ENCODE assay signal across 18 cellular contexts in the genomic region with DNA sequence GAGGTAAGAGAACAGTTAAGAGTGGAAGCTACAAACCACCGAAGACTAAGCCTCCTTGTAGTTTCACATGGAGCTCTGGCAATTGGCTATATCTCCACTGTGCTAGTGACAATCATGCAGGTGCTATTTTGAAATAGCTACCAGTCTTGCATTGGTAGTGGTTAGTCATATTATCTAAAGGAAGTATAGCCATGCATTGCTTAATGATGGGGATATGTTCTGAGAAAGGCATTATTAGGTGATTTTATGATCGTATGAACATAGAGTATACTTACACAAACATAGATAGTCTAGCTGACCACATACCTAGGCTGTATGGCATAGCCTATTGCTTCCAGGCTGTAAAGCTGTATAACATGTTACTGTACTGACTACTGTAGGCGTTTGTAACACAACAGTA. TPM values are rescaled to one million over a fixed set of nuclear protein-coding genes. Genes with fewer than 3 reads are reported as not detected.
A peak's percentile ranks its signal among the peaks of the same experiment; 100 is the strongest.
DNase-seq lines count a peak whose midpoint lies in the region; ATAC-seq and TF ChIP-seq lines count a peak whose summit lies in the region.
"Had no signal": no experiment of that assay in that cellular context is flagged by ENCODE, and none has a peak within 500 bp of the region (broad histone marks: within the 10 kb centered on the region; RNA-seq: fewer than 3 reads in every experiment).

No MANE protein-coding gene starts in this region.

- in situ Hi-C loops in mammary epithelial cell (cut with MboI; ENCODE audit: low sequenced_read_pairs in 2 of 2) = no loop called here

- H3K36me3 Mint-ChIP-seq in MCF 10A (ENCODE audit: insufficient read depth, unreplicated experiment) (peaks cover 59% of the 10 kb centered on the region), HFFc6 (ENCODE audit: low read depth) (peaks cover 21% of the 10 kb centered on the region)
- peaks cover 11% of the 10 kb centered on the region for H3K36me3 Mint-ChIP-seq in central memory CD8-positive, alpha-beta T cell (ENCODE audit: insufficient read depth)
- peaks cover 0 to 65% (median 35%) of the 10 kb centered on the region in 5 donors for H3K36me3 Mint-ChIP-seq in naive thymus-derived CD4-positive, alpha-beta T cell
- peaks cover 22% of the 10 kb centered on the region for H3K36me3 Mint-ChIP-seq in T-helper 2 cell treated with Interferon-gamma antibody and Interleukin-4, amounts not matched to agents 5 μg/mL and 100 μg/mL, for 36 hours (ENCODE audit: low read depth)

- H2AFZ ChIP-seq in mammary epithelial cell (ENCODE audit: low read depth, low read length) = no peak overlapping the region

- H4K20me1 ChIP-seq in mammary epithelial cell (ENCODE audit: insufficient read depth, low read length) = no peaks in the 10 kb centered on the region
- H4K20me1 ChIP-seq: BLaER1 had no signal

- BruUV-seq in MCF 10A (replicated peaks; lab: Mats Ljungman, UMichigan) (no TSS peak), mammary epithelial cell (replicated peaks; lab: Mats Ljungman, UMichigan) (no TSS peak)

- no peaks in the 10 kb centered on the region for H3K9me3 ChIP-seq in mammary epithelial cell (replicated peaks; ENCODE audit: insufficient read depth, low read length)
- no peaks in the 10 kb centered on the region for H3K9me3 ChIP-seq in naive thymus-derived CD4-positive, alpha-beta T cell (ENCODE audit: control insufficient read depth in 2 of 3, low read length in 3 of 3)
- H3K9me3 ChIP-seq: BLaER1, Peyer's patch, SK-N-SH had no signal

- no peak overlapping the region for H3K4me3 ChIP-seq in mammary epithelial cell (replicated peaks in 1 of 3; ENCODE audit: insufficient read depth in 1 of 3, low read depth in 2 of 3, low read length in 3 of 3)
- H3K4me3 ChIP-seq in naive thymus-derived CD4-positive, alpha-beta T cell (ENCODE audit: low read length) = no peak overlapping the region
- H3K4me3 ChIP-seq: BLaER1, Peyer's patch had no signal

- DNase-seq in MCF 10A (ENCODE audit: unreplicated experiment) (peak; percentile 5), mammary epithelial cell (no peak), HFFc6 (no peak), DMS79 treated with DMSO at 0.1 percent for 48 hours (lab: John Stamatoyannopoulos, UW) (no peak)
- DNase-seq in central memory CD8-positive, alpha-beta T cell (ENCODE audit: low spot score in 2 of 2) = no peak
- DNase-seq in naive thymus-derived CD4-positive, alpha-beta T cell = no peak
- no peak for DNase-seq in T-helper 2 cell treated with Interferon-gamma antibody and Interleukin-4, amounts not matched to agents 5 μg/mL and 100 μg/mL, for 36 hours (ENCODE audit: low spot score)
- DNase-seq: CD8-positive, alpha-beta memory T cell; NCI-H1048; NCI-H1436 treated with DMSO at 0.1 percent for 48 hours; NCI-H2029 treated with DMSO at 0.1 percent for 48 hours; NCI-H510A; NCI-H774; Peyer's patch; SK-N-SH had no signal

- no peaks in the 10 kb centered on the region for H3K9me3 Mint-ChIP-seq in MCF 10A (ENCODE audit: unreplicated experiment)
- no peaks in the 10 kb centered on the region for H3K9me3 Mint-ChIP-seq in central memory CD8-positive, alpha-beta T cell
- H3K9me3 Mint-ChIP-seq in naive thymus-derived CD4-positive, alpha-beta T cell = no peaks in the 10 kb centered on the region
- H3K9me3 Mint-ChIP-seq in T-helper 2 cell treated with Interferon-gamma antibody and Interleukin-4, amounts not matched to agents 5 μg/mL and 100 μg/mL, for 36 hours = no peaks in the 10 kb centered on the region
- no peaks in the 10 kb centered on the region for H3K9me3 Mint-ChIP-seq in HFFc6
- H3K9me3 Mint-ChIP-seq: CD8-positive, alpha-beta memory T cell had no signal

- H3K4me3 Mint-ChIP-seq in MCF 10A (ENCODE audit: unreplicated experiment) (no peak overlapping the region), HFFc6 (no peak overlapping the region)
- H3K4me3 Mint-ChIP-seq in central memory CD8-positive, alpha-beta T cell = no peak overlapping the region
- H3K4me3 Mint-ChIP-seq in naive thymus-derived CD4-positive, alpha-beta T cell = no peak overlapping the region
- no peak overlapping the region for H3K4me3 Mint-ChIP-seq in T-helper 2 cell treated with Interferon-gamma antibody and Interleukin-4, amounts not matched to agents 5 μg/mL and 100 μg/mL, for 36 hours
- H3K4me3 Mint-ChIP-seq: CD8-positive, alpha-beta memory T cell had no signal

- dilution Hi-C loops in mammary epithelial cell (cut with HindIII; ENCODE audit: low sequenced_read_pairs) = no loop called here

- POLR2A ChIA-PET in MCF 10A (lab: Yijun Ruan, JAX) = interaction anchor here (0.8 to 1.7 kb wide), 2 partner anchors 29 to 336 kb away, joined by 3 to 5 read pairs; a partner anchor contains a TSS
- POLR2A ChIA-PET in naive thymus-derived CD4-positive, alpha-beta T cell (lab: Charles Lee) = no interaction called here

- H3K36me3 ChIP-seq in mammary epithelial cell (ENCODE audit: insufficient read depth, low read length) = peaks cover 15% of the 10 kb centered on the region
- H3K36me3 ChIP-seq in naive thymus-derived CD4-positive, alpha-beta T cell (ENCODE audit: control insufficient read depth in 2 of 3, insufficient read depth in 3 of 3, low read length in 3 of 3) = peaks cover 0 to 13% (median 0%) of the 10 kb centered on the region in 3 experiments

- no peak overlapping the region for H3K27ac Mint-ChIP-seq in MCF 10A (ENCODE audit: low read depth, unreplicated experiment)
- H3K27ac Mint-ChIP-seq in central memory CD8-positive, alpha-beta T cell (ENCODE audit: low read depth) = peak overlapping the region; percentile 53
- H3K27ac Mint-ChIP-seq in naive thymus-derived CD4-positive, alpha-beta T cell = peak overlapping the region in 1 of 9 donors; percentile 22
- H3K27ac Mint-ChIP-seq in T-helper 2 cell treated with Interferon-gamma antibody and Interleukin-4, amounts not matched to agents 5 μg/mL and 100 μg/mL, for 36 hours = no peak overlapping the region
- no peak overlapping the region for H3K27ac Mint-ChIP-seq in HFFc6
- H3K27ac Mint-ChIP-seq: CD8-positive, alpha-beta memory T cell had no signal

- H3K4me1 ChIP-seq in mammary epithelial cell (ENCODE audit: insufficient read depth, low read length) = no peaks in the 10 kb centered on the region
- H3K4me1 ChIP-seq in naive thymus-derived CD4-positive, alpha-beta T cell (ENCODE audit: control insufficient read depth in 2 of 2, insufficient read depth in 2 of 2, low read length in 2 of 2) = no peaks in the 10 kb centered on the region
- H3K4me1 ChIP-seq: BLaER1, Peyer's patch had no signal

- H3K79me2 ChIP-seq in mammary epithelial cell (ENCODE audit: insufficient read depth, low read length) = peaks cover 5% of the 10 kb centered on the region

- WGBS in mammary epithelial cell (ENCODE audit: low coverage, missing lambda C conversion rate) = 98% methylated on average over 3 of the region's 3 CpGs

- TF ChIP-seq CTCF in MCF 10A (IDR thresholded peaks at IDR 0.05; ENCODE audit: unreplicated experiment) (no peak), mammary epithelial cell (conservative IDR thresholded peaks at IDR 0.05 in 1 of 2, IDR thresholded peaks at IDR 0.05 in 1 of 2; ENCODE audit: extremely low read depth in 1 of 2, insufficient read depth in 1 of 2, low read depth in 1 of 2, low read length in 2 of 2) (no peak), HFFc6 (IDR thresholded peaks at IDR 0.05) (no peak)

- no peaks in the 10 kb centered on the region for H3K27me3 ChIP-seq in mammary epithelial cell (ENCODE audit: insufficient read depth, low read length)
- no peaks in the 10 kb centered on the region for H3K27me3 ChIP-seq in naive thymus-derived CD4-positive, alpha-beta T cell (ENCODE audit: control insufficient read depth in 2 of 2, insufficient read depth in 2 of 2, low read length in 2 of 2)
- H3K27me3 ChIP-seq: BLaER1, Peyer's patch had no signal

- H3K4me1 Mint-ChIP-seq in MCF 10A (ENCODE audit: insufficient read depth, unreplicated experiment) = no peaks in the 10 kb centered on the region
- peaks cover 5% of the 10 kb centered on the region for H3K4me1 Mint-ChIP-seq in central memory CD8-positive, alpha-beta T cell
- peaks cover 0 to 8% (median 0%) of the 10 kb centered on the region in 7 donors for H3K4me1 Mint-ChIP-seq in naive thymus-derived CD4-positive, alpha-beta T cell
- no peaks in the 10 kb centered on the region for H3K4me1 Mint-ChIP-seq in T-helper 2 cell treated with Interferon-gamma antibody and Interleukin-4, amounts not matched to agents 5 μg/mL and 100 μg/mL, for 36 hours (ENCODE audit: low read depth)
- H3K4me1 Mint-ChIP-seq in HFFc6 (ENCODE audit: low read depth) = peaks cover 9% of the 10 kb centered on the region

- H3K27me3 Mint-ChIP-seq in MCF 10A (ENCODE audit: insufficient read depth, unreplicated experiment) (no peaks in the 10 kb centered on the region), HFFc6 (ENCODE audit: insufficient read depth) (no peaks in the 10 kb centered on the region; the same call in 1 of the 2 replicates)
- no peaks in the 10 kb centered on the region for H3K27me3 Mint-ChIP-seq in central memory CD8-positive, alpha-beta T cell
- no peaks in the 10 kb centered on the region for H3K27me3 Mint-ChIP-seq in naive thymus-derived CD4-positive, alpha-beta T cell
- H3K27me3 Mint-ChIP-seq in T-helper 2 cell treated with Interferon-gamma antibody and Interleukin-4, amounts not matched to agents 5 μg/mL and 100 μg/mL, for 36 hours (ENCODE audit: low read depth) = no peaks in the 10 kb centered on the region
- H3K27me3 Mint-ChIP-seq: CD8-positive, alpha-beta memory T cell had no signal

- no peak overlapping the region for H3K4me2 ChIP-seq in mammary epithelial cell (ENCODE audit: insufficient read depth, low read depth, low read length)
- H3K4me2 ChIP-seq: BLaER1, SK-N-SH had no signal

- intact Hi-C loops in MCF 10A (cut with micrococcal nuclease) = no loop called here
- intact Hi-C loops in mammary epithelial cell (cut with micrococcal nuclease) = no loop called here
- intact Hi-C loops in naive thymus-derived CD4-positive, alpha-beta T cell (cut with micrococcal nuclease) = no loop called here

- CTCF ChIA-PET in MCF 10A (lab: Yijun Ruan, JAX) (no interaction called here), mammary epithelial cell (lab: Charles Lee; ENCODE audit: low non-redundant PET) (interaction anchor here (0.5 kb wide), 1 partner anchor 141 kb away, joined by 6 read pairs; no protein-coding TSS in a partner anchor)
- CTCF ChIA-PET in naive thymus-derived CD4-positive, alpha-beta T cell (lab: Charles Lee) = no interaction called here

- no peak overlapping the region for H3K27ac ChIP-seq in mammary epithelial cell (ENCODE audit: insufficient read depth, low read depth, low read length)
- H3K27ac ChIP-seq in naive thymus-derived CD4-positive, alpha-beta T cell (ENCODE audit: low read depth, low read length) = no peak overlapping the region
- H3K27ac ChIP-seq: BLaER1, Peyer's patch had no signal

- no peak for ATAC-seq in central memory CD8-positive, alpha-beta T cell (replicated peaks; ENCODE audit: extremely low read depth, poor library complexity, severe bottlenecking)
- ATAC-seq in naive thymus-derived CD4-positive, alpha-beta T cell = peak; percentile 78
- ATAC-seq in HG02798 (IDR thresholded peaks at IDR 0.05; ENCODE audit: poor library complexity, unreplicated experiment) = no peak
- ATAC-seq: Right ventricle myocardium inferior had no signal

- H3K9ac ChIP-seq in mammary epithelial cell (ENCODE audit: insufficient read depth, low read length) = no peak overlapping the region
- H3K9ac ChIP-seq: BLaER1, SK-N-SH had no signal

RNA-seq across cellular contexts. Expression of a gene that starts 28.4 kb away (rescaled TPM):
- total RNA-seq in MCF 10A (2022) = 20.6 and 26.7 TPM in 2 replicates
- 10 to 100 TPM; 33.5 to 34.2 TPM for total RNA-seq in mammary epithelial cell
- 28.2 TPM for polyA plus RNA-seq in mammary epithelial cell
- 20.9 TPM for polyA minus RNA-seq in mammary epithelial cell
- 10 to 100 TPM in 4 of 5 experiments, 1 to 10 TPM in 1; 9.2 to 24.6 (median 15.3) TPM for total RNA-seq in naive thymus-derived CD4-positive, alpha-beta T cell
- polyA plus RNA-seq in naive thymus-derived CD4-positive, alpha-beta T cell = 10 to 100 TPM; 15.6 to 23.1 TPM
- 10 to 100 TPM; 31.7 to 38.6 (median 33.5) TPM for total RNA-seq in HFFc6 (2021; fragmentation: NEBNext Ultra II Directional; extraction: Animal tissue kit (Norgen Biotek cat#: 25700))
